ENCODE assay signal across 14 cellular contexts in the genomic region with DNA sequence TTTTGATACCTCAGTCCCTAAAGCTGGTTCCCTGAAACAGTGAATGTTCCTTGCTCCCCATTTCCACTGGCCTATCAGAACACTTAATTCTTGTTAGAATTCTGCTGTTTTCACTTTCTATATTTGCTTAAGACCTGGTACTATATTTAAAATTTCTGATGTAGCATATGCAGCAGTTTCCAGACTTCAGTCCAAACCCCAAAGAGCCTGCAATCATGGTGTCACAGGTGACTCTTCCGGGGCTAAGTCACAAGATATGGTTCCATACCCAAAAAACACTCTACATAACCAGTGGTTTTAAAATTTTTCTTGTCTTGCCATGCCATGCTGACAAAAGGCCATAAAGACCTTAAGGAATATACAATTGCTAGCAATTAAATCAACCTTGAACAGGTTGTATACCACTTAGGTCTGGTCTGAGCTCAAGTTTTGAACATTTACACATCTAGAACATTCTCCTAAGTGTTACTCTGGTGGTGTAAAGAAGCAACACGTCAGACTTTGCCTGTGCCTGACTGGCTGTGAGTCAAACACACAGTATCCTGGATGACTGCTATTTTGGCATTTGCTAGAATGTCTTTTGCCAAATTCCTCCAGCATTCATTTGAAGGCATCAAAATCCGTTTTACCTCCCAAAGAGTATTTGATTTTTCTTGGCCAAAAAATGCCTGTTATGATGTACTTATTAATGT.
DNase-seq lines count a peak whose midpoint lies in the region; ATAC-seq and TF ChIP-seq lines count a peak whose summit lies in the region.
"Had no signal": no experiment of that assay in that cellular context is flagged by ENCODE, and none has a peak within 500 bp of the region (broad histone marks: within the 10 kb centered on the region; RNA-seq: fewer than 3 reads in every experiment).

No MANE protein-coding gene starts in this region.

- no peaks in the 10 kb centered on the region for H3K9me3 ChIP-seq in BE2C

- H3K4me1 ChIP-seq in BE2C, result no peaks in the 10 kb centered on the region; the same call in 1 of the 2 replicates
- H3K4me1 ChIP-seq: BLaER1 treated with 17β-estradiol and CSF1 and Interleukin-3, amounts not matched to agents 10 nM and 100 nM had no signal

- H3K4me3 ChIP-seq in AG10803 (ENCODE audit: low read length) (no peak overlapping the region), BE2C (ENCODE audit: low read depth, low read length) (no peak overlapping the region)
- H3K4me3 ChIP-seq: BLaER1 treated with 17β-estradiol and CSF1 and Interleukin-3, amounts not matched to agents 10 nM and 100 nM had no signal

- ATAC-seq in GM18519 (IDR thresholded peaks at IDR 0.05; ENCODE audit: low FRiP score, unreplicated experiment), result no peak

- no peaks in the 10 kb centered on the region for H3K36me3 ChIP-seq in BE2C
- H3K36me3 ChIP-seq: BLaER1 treated with 17β-estradiol and CSF1 and Interleukin-3, amounts not matched to agents 10 nM and 100 nM had no signal

- no peaks in the 10 kb centered on the region for H3K36me3 Mint-ChIP-seq in activated CD4-positive, alpha-beta memory T cell treated with anti-CD3 and anti-CD28 coated beads, Interleukin-2, amount 10 ng/mL, durations not matched to agents 7 days and 5 days (ENCODE audit: low read depth)

- H3K9me3 Mint-ChIP-seq in activated CD4-positive, alpha-beta memory T cell treated with anti-CD3 and anti-CD28 coated beads, Interleukin-2, amount 10 ng/mL, durations not matched to agents 7 days and 5 days, result no peaks in the 10 kb centered on the region

- TF ChIP-seq CTCF in AG10803 (conservative IDR thresholded peaks at IDR 0.05; ENCODE audit: low read length) (no peak), BE2C (IDR thresholded peaks at IDR 0.05; ENCODE audit: low read depth, low read length) (no peak)

- peaks cover 48% of the 10 kb centered on the region for H3K27me3 Mint-ChIP-seq in activated CD4-positive, alpha-beta memory T cell treated with anti-CD3 and anti-CD28 coated beads, Interleukin-2, amount 10 ng/mL, durations not matched to agents 7 days and 5 days

- DNase-seq in AG10803 (ENCODE audit: low read depth), result peak; percentile 87
- DNase-seq in NCI-H446 (lab: John Stamatoyannopoulos, UW), result peak; percentile 52 to 67
- peak; percentile 51 for DNase-seq in dedifferentiated amniotic fluid mesenchymal stem cell (ENCODE audit: extremely low spot score)
- peak; percentile 61 for DNase-seq in kidney tubule cell (ENCODE audit: low spot score)
- DNase-seq in OCI-M1 (lab: John Stamatoyannopoulos, UW), result no peak
- DNase-seq in BE2C, result no peak
- no peak for DNase-seq in activated CD4-positive, alpha-beta memory T cell treated with anti-CD3 and anti-CD28 coated beads, Interleukin-2, amount 10 ng/mL, durations not matched to agents 7 days and 5 days
- DNase-seq: erythroblast; islet precursor cell; NCI-H2081 treated with DMSO at 0.1 percent for 48 hours; stimulated activated CD4-positive, alpha-beta T cell treated with anti-CD3 and anti-CD28 coated beads, Interleukin-12 subunit alpha, Interleukin-12 subunit beta, amount 100 ng/mL, for 4 hours had no signal

- no peak overlapping the region for H3K27ac Mint-ChIP-seq in activated CD4-positive, alpha-beta memory T cell treated with anti-CD3 and anti-CD28 coated beads, Interleukin-2, amount 10 ng/mL, durations not matched to agents 7 days and 5 days

- no peak overlapping the region for H3K4me3 Mint-ChIP-seq in activated CD4-positive, alpha-beta memory T cell treated with anti-CD3 and anti-CD28 coated beads, Interleukin-2, amount 10 ng/mL, durations not matched to agents 7 days and 5 days
- H3K4me3 Mint-ChIP-seq: nephron had no signal

- CTCF ChIA-PET in activated CD4-positive, alpha-beta memory T cell treated with anti-CD3 and anti-CD28 coated beads, Interleukin-2, amount 10 ng/mL, durations not matched to agents 7 days and 5 days (lab: Charles Lee), result no interaction called here

- H3K27me3 ChIP-seq in BE2C, result no peaks in the 10 kb centered on the region
- H3K27me3 ChIP-seq: BLaER1 treated with 17β-estradiol and CSF1 and Interleukin-3, amounts not matched to agents 10 nM and 100 nM had no signal

- no peaks in the 10 kb centered on the region for H3K4me1 Mint-ChIP-seq in activated CD4-positive, alpha-beta memory T cell treated with anti-CD3 and anti-CD28 coated beads, Interleukin-2, amount 10 ng/mL, durations not matched to agents 7 days and 5 days
- H3K4me1 Mint-ChIP-seq: nephron had no signal

- POLR2A ChIA-PET in activated CD4-positive, alpha-beta memory T cell treated with anti-CD3 and anti-CD28 coated beads, Interleukin-2, amount 10 ng/mL, durations not matched to agents 7 days and 5 days (lab: Charles Lee), result no interaction called here

Comparison
In these comparisons a context has a peak if more than half of its experiments do, and no peak if none do; other contexts are left out.
1. DNase-seq: peak in AG10803 (single experiment), NCI-H446 (2 of 2), dedifferentiated amniotic fluid mesenchymal stem cell (single experiment) and kidney tubule cell (single experiment); none in OCI-M1 (single experiment), BE2C (single experiment) and activated CD4-positive, alpha-beta memory T cell treated with anti-CD3 and anti-CD28 coated beads, Interleukin-2, amount 10 ng/mL, durations not matched to agents 7 days and 5 days (single experiment).